Comparison of ENCODE assay signal across 9 cellular contexts in the genomic region with DNA sequence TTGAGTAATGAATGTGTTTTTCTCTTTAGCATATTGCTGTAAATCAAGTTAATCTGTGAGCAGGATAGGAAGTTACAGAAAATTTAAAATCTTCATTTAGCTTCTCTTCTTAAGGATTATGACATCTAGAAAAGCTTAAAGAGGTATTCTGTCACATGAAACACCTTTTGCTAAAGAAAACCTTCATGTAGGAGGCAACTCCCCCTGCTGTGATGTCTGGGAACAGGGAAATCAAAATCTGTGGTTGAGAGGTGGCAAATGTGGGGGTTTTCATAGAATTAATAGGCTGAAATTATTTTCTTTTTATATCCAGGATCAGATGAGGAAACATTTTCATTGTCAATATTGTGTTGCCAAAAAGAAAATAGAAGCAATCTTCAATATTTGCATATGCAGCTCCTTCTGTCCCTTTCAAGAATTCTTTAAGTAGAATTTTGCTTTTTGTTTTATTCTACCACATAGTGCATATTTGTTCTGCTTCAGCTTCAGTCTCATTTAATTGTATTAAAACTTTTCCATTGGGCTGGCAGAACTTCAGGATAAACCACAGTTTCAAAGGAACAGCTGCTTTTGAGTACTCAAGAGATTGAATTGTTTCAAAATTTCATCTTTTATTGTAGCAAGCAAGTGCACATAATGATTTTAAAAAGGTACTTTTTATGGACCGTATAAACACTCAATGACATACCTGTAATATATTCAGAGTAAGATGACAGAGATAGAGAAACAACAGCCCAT.
DNase-seq lines count a peak whose midpoint lies in the region; ATAC-seq and TF ChIP-seq lines count a peak whose summit lies in the region.
"Had no signal": no experiment of that assay in that cellular context is flagged by ENCODE, and none has a peak within 500 bp of the region (broad histone marks: within the 10 kb centered on the region; RNA-seq: fewer than 3 reads in every experiment).

No MANE protein-coding gene starts in this region.

- CTCF ChIA-PET in T-cell (lab: Charles Lee) = interaction anchor here (0.6 to 2.2 kb wide), 16 partner anchors 69 to 249 kb away, joined by 3 to 33 read pairs (median 4); no protein-coding TSS in a partner anchor

- H3K27ac ChIP-seq in heart right ventricle = peak overlapping the region in 3 of 10 donors; percentile 7 to 67 (median 26)
- no peak overlapping the region for H3K27ac ChIP-seq in right cardiac atrium (ENCODE audit: low read length)
- H3K27ac ChIP-seq in upper lobe of right lung = no peak overlapping the region

- POLR2A ChIA-PET in T-cell (lab: Charles Lee) = interaction anchor here in 1 of 2 donors (0.6 kb wide), 1 partner anchor 81 kb away, joined by 4 read pairs; no protein-coding TSS in a partner anchor

- H3K36me3 Mint-ChIP-seq in T-cell = no peaks in the 10 kb centered on the region
- H3K36me3 Mint-ChIP-seq in natural killer cell treated with Interleukin-12 subunit alpha and Interleukin-12 subunit beta and Interleukin-15 and Interleukin-18, amount 100 ng/mL, for 72 hours = no peaks in the 10 kb centered on the region
- H3K36me3 Mint-ChIP-seq: naive B cell had no signal

- H3K4me1 Mint-ChIP-seq in T-cell = peaks cover 47 to 58% (median 53%) of the 10 kb centered on the region in 3 donors
- H3K4me1 Mint-ChIP-seq in natural killer cell treated with Interleukin-12 subunit alpha and Interleukin-12 subunit beta and Interleukin-15 and Interleukin-18, amount 100 ng/mL, for 72 hours (ENCODE audit: low read depth in 2 of 2) = peaks cover 32 to 39% of the 10 kb centered on the region in 2 donors

- H3K9me3 ChIP-seq in heart right ventricle = no peaks in the 10 kb centered on the region
- H3K9me3 ChIP-seq in right cardiac atrium (ENCODE audit: control insufficient read depth, low read length) = no peaks in the 10 kb centered on the region
- H3K9me3 ChIP-seq in upper lobe of right lung = no peaks in the 10 kb centered on the region

- H3K4me3 ChIP-seq in heart right ventricle (no peak overlapping the region), right cardiac atrium (ENCODE audit: low read length) (no peak overlapping the region), fibroblast of pulmonary artery (replicated peaks; ENCODE audit: low read depth, low read length) (no peak overlapping the region), upper lobe of right lung (no peak overlapping the region)

- intact Hi-C loops in heart right ventricle (cut with DNase I) = loop anchor here in 5 of 10 donors (5.0 to 10.0 kb wide), 6 partner anchors 128 to 474 kb away; partner anchors contain the start of gene RAP2B (in 1 of the 5)
- intact Hi-C loops in right cardiac atrium (cut with DNase I) = no loop called here
- intact Hi-C loops in upper lobe of right lung (cut with DNase I) = no loop called here

- peak in 1 of 8 donors; percentile 75 for ATAC-seq in heart right ventricle
- ATAC-seq in right cardiac atrium = no peak
- ATAC-seq in T-cell (replicated peaks in 1 of 4) = peak in 3 of 4 experiments; percentile 45 to 63 (median 60)
- ATAC-seq in upper lobe of right lung = no peak
- no peak for ATAC-seq in HG03432 (IDR thresholded peaks at IDR 0.05; ENCODE audit: unreplicated experiment)
- ATAC-seq in GM19351 (IDR thresholded peaks at IDR 0.05; ENCODE audit: unreplicated experiment) = no peak
- ATAC-seq in natural killer cell treated with Interleukin-12 subunit alpha and Interleukin-12 subunit beta and Interleukin-15 and Interleukin-18, amount 100 ng/mL, for 72 hours = no peak

- H3K4me1 ChIP-seq in heart right ventricle (peaks cover 0 to 51% (median 9%) of the 10 kb centered on the region in 9 donors), right cardiac atrium (ENCODE audit: control insufficient read depth, insufficient read depth, low read length) (no peaks in the 10 kb centered on the region), upper lobe of right lung (peaks cover 21% of the 10 kb centered on the region)

- TF ChIP-seq CTCF in heart right ventricle (IDR thresholded peaks at IDR 0.05) (peak in 7 of 9 donors; percentile 25 to 54 (median 38)), fibroblast of pulmonary artery (IDR thresholded peaks at IDR 0.05; ENCODE audit: low read length, missing control alignments) (peak; percentile 57), upper lobe of right lung (IDR thresholded peaks at IDR 0.05) (peak; percentile 29)

- H3K27me3 ChIP-seq in heart right ventricle = no peaks in the 10 kb centered on the region
- no peaks in the 10 kb centered on the region for H3K27me3 ChIP-seq in right cardiac atrium (ENCODE audit: control insufficient read depth, insufficient read depth)
- no peaks in the 10 kb centered on the region for H3K27me3 ChIP-seq in upper lobe of right lung

- H3K27me3 Mint-ChIP-seq in T-cell = no peaks in the 10 kb centered on the region
- H3K27me3 Mint-ChIP-seq in natural killer cell treated with Interleukin-12 subunit alpha and Interleukin-12 subunit beta and Interleukin-15 and Interleukin-18, amount 100 ng/mL, for 72 hours = no peaks in the 10 kb centered on the region
- H3K27me3 Mint-ChIP-seq: naive B cell had no signal

- no peak overlapping the region for H3K27ac Mint-ChIP-seq in T-cell
- H3K27ac Mint-ChIP-seq in natural killer cell treated with Interleukin-12 subunit alpha and Interleukin-12 subunit beta and Interleukin-15 and Interleukin-18, amount 100 ng/mL, for 72 hours = no peak overlapping the region

- WGBS in heart right ventricle, 2 donors = 57 to 71% methylated on average over 1 of the region's 1 CpG
- WGBS in right cardiac atrium = 53% methylated on average over 1 of the region's 1 CpG

- no peak for DNase-seq in heart right ventricle
- no peak for DNase-seq in right cardiac atrium
- DNase-seq in T-cell = peak in 15 of 34 experiments; percentile 9 to 27 (median 13)
- no peak for DNase-seq in fibroblast of pulmonary artery (ENCODE audit: low read depth)
- DNase-seq in upper lobe of right lung = no peak
- DNase-seq in natural killer cell treated with Interleukin-12 subunit alpha and Interleukin-12 subunit beta and Interleukin-15 and Interleukin-18, amount 100 ng/mL, for 72 hours (ENCODE audit: low spot score) = no peak
- DNase-seq: naive B cell had no signal

- no peaks in the 10 kb centered on the region for H3K9me3 Mint-ChIP-seq in T-cell
- H3K9me3 Mint-ChIP-seq in natural killer cell treated with Interleukin-12 subunit alpha and Interleukin-12 subunit beta and Interleukin-15 and Interleukin-18, amount 100 ng/mL, for 72 hours = no peaks in the 10 kb centered on the region
- H3K9me3 Mint-ChIP-seq: naive B cell had no signal

- H3K36me3 ChIP-seq in heart right ventricle (no peaks in the 10 kb centered on the region), upper lobe of right lung (no peaks in the 10 kb centered on the region)

- H3K4me3 Mint-ChIP-seq in T-cell = no peak overlapping the region
- H3K4me3 Mint-ChIP-seq in natural killer cell treated with Interleukin-12 subunit alpha and Interleukin-12 subunit beta and Interleukin-15 and Interleukin-18, amount 100 ng/mL, for 72 hours = no peak overlapping the region
- H3K4me3 Mint-ChIP-seq: naive B cell had no signal

Comparison
In these comparisons a context has a peak if more than half of its experiments do, and no peak if none do; other contexts are left out.
1. ATAC-seq: peak in T-cell (3 of 4); none in right cardiac atrium (0 of 2), upper lobe of right lung (single experiment), HG03432 (single experiment), GM19351 (single experiment) and natural killer cell treated with Interleukin-12 subunit alpha and Interleukin-12 subunit beta and Interleukin-15 and Interleukin-18, amount 100 ng/mL, for 72 hours (0 of 2).
2. Peak in every context shown above with its lines, with median percentiles within 50 percentile points of each other: CTCF ChIP-seq.